ENCODE assay signal across 8 cellular contexts in genomic region chr14:57317248-57317833, GRCh38. TPM values are rescaled to one million over a fixed set of nuclear protein-coding genes. Genes with fewer than 3 reads are reported as not detected.
DNase-seq lines count a peak whose midpoint lies in the region; ATAC-seq and TF ChIP-seq lines count a peak whose summit lies in the region.

No MANE protein-coding gene starts in this region.

- H3K9me3 ChIP-seq in lower lobe of right lung, result no peaks in the 10 kb centered on the region

- TF ChIP-seq CTCF in GM10266 (IDR thresholded peaks at IDR 0.05; ENCODE audit: control insufficient read depth, insufficient read depth, low read depth, missing control alignments), result peak; percentile 89
- peak; percentile 90 for TF ChIP-seq CTCF in lower lobe of right lung (IDR thresholded peaks at IDR 0.05)

- no peak overlapping the region for H3K4me3 ChIP-seq in lower lobe of right lung

- H3K36me3 ChIP-seq in lower lobe of right lung, result no peaks in the 10 kb centered on the region

- ATAC-seq in HG03159 (IDR thresholded peaks at IDR 0.05; ENCODE audit: unreplicated experiment) (peak; percentile 72), lower lobe of right lung (peak; percentile 74 to 83), HG03196 (IDR thresholded peaks at IDR 0.05; ENCODE audit: unreplicated experiment) (no peak)

- no peaks in the 10 kb centered on the region for H3K4me1 ChIP-seq in lower lobe of right lung

- H3K27ac ChIP-seq in lower lobe of right lung, result no peak overlapping the region

- DNase-seq in GM10266 (ENCODE audit: extremely low spot score), result peak; percentile 57
- peak; percentile 89 to 91 for DNase-seq in NCI-H524 (lab: John Stamatoyannopoulos, UW)
- DNase-seq in activated CD4-positive, alpha-beta T cell treated with anti-CD3 and anti-CD28 coated beads, Interleukin-2, amount 50 U/mL, for 24 hours (ENCODE audit: low read depth in 1 of 2, low spot score in 1 of 2), result peak; percentile 37 to 76
- peak; percentile 62 to 76 for DNase-seq in dermis microvascular lymphatic vessel endothelial cell (ENCODE audit: low read depth in 2 of 2)
- peak; percentile 61 for DNase-seq in lower lobe of right lung
- DNase-seq in stimulated activated CD8-positive, alpha-beta memory T cell treated with anti-CD3 and anti-CD28 coated beads, Interleukin-12 subunit alpha, Interleukin-12 subunit beta, amount 100 ng/mL, for 4 hours (ENCODE audit: low read depth), result peak; percentile 8

- no peaks in the 10 kb centered on the region for H3K27me3 ChIP-seq in lower lobe of right lung (ENCODE audit: low read depth)

- intact Hi-C loops in lower lobe of right lung (cut with DNase I), result no loop called here

RNA-seq across cellular contexts. Expression of gene AP5M1, which starts 48.6 kb away (rescaled TPM):
- 11.6 and 16.1 TPM in 2 replicates for total RNA-seq in dermis microvascular lymphatic vessel endothelial cell
- 36.9 TPM for total RNA-seq in lower lobe of right lung

RNA-seq across cellular contexts. Expression of gene EXOC5, which starts 48.6 kb away (rescaled TPM):
- total RNA-seq in dermis microvascular lymphatic vessel endothelial cell, result 31.1 and 39.3 TPM in 2 replicates
- total RNA-seq in lower lobe of right lung, result 70.2 TPM

Comparison
In these comparisons a context has a peak if more than half of its experiments do, and no peak if none do; other contexts are left out.
1. DNase-seq: peak in every context shown above with its lines; median percentile 90 in NCI-H524; 69 in dermis microvascular lymphatic vessel endothelial cell; 61 in lower lobe of right lung; 57 in GM10266; 56 in activated CD4-positive, alpha-beta T cell treated with anti-CD3 and anti-CD28 coated beads, Interleukin-2, amount 50 U/mL, for 24 hours; 8 in stimulated activated CD8-positive, alpha-beta memory T cell treated with anti-CD3 and anti-CD28 coated beads, Interleukin-12 subunit alpha, Interleukin-12 subunit beta, amount 100 ng/mL, for 4 hours.